1 cellular context compared by ENCODE assay signal in the genomic region with DNA sequence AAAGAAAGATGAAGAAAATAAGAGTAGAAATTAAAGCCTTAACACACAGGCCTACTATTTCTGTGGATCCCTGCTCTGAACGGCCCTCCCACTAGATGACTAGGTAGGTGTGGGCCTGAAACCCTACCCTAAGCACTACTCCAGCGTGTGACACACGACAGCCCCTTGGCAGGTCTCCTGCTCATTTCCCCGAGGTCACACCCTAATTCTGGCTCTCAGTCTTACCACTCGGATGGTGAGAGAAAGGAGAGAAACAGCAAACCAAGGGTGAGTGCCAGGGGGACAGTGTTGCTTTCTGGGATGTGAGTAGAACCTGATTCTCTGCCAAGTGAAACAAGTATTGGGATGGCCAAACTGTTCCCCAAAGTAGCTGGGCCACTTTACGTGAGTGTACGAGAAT.
TF ChIP-seq lines count a peak whose summit lies in the region.

No MANE protein-coding gene starts in this region.

TF ChIP-seq in K562, 482 proteins besides CTCF, POLR2A, EP300 and RAD21 (continued from another document):
- TF ChIP-seq, protein P1, sequence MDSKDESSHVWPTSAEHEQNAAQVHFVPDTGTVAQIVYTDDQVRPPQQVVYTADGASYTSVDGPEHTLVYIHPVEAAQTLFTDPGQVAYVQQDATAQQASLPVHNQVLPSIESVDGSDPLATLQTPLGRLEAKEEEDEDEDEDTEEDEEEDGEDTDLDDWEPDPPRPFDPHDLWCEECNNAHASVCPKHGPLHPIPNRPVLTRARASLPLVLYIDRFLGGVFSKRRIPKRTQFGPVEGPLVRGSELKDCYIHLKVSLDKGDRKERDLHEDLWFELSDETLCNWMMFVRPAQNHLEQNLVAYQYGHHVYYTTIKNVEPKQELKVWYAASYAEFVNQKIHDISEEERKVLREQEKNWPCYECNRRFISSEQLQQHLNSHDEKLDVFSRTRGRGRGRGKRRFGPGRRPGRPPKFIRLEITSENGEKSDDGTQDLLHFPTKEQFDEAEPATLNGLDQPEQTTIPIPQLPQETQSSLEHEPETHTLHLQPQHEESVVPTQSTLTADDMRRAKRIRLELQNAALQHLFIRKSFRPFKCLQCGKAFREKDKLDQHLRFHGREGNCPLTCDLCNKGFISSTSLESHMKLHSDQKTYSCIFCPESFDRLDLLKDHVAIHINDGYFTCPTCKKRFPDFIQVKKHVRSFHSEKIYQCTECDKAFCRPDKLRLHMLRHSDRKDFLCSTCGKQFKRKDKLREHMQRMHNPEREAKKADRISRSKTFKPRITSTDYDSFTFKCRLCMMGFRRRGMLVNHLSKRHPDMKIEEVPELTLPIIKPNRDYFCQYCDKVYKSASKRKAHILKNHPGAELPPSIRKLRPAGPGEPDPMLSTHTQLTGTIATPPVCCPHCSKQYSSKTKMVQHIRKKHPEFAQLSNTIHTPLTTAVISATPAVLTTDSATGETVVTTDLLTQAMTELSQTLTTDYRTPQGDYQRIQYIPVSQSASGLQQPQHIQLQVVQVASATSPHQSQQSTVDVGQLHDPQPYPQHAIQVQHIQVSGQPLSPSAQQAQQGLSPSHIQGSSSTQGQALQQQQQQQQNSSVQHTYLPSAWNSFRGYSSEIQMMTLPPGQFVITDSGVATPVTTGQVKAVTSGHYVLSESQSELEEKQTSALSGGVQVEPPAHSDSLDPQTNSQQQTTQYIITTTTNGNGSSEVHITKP (IDR thresholded peaks at IDR 0.05; ENCODE audit: partially characterized antibody) = no peak
- TF ChIP-seq STAT5A (IDR thresholded peaks at IDR 0.05; ENCODE audit: borderline replicate concordance, low read length) (no peak), FUS (optimal IDR thresholded peaks at IDR 0.05; ENCODE audit: low read depth, low read length) (no peak), HLTF (IDR thresholded peaks at IDR 0.05) (no peak), SREBF2 (CRISPR knock-in tag; IDR thresholded peaks at IDR 0.05) (no peak), MCM3 (IDR thresholded peaks at IDR 0.05) (no peak), KDM5B (IDR thresholded peaks at IDR 0.05; ENCODE audit: insufficient replicate concordance, low read depth, low read length) (no peak), PPARD (CRISPR knock-in tag; IDR thresholded peaks at IDR 0.05) (no peak), ZNF274 (IDR thresholded peaks at IDR 0.05; ENCODE audit: borderline replicate concordance, low read depth, low read length) (no peak), SETDB1 (IDR thresholded peaks at IDR 0.05; ENCODE audit: low read length) (no peak), FIP1L1 (IDR thresholded peaks at IDR 0.05; ENCODE audit: low read depth, low read length, poor library complexity, severe bottlenecking) (no peak), POLR2B (IDR thresholded peaks at IDR 0.05; ENCODE audit: low read depth, partially characterized antibody) (no peak), SMAD2 (IDR thresholded peaks at IDR 0.05; ENCODE audit: low read depth, low read length) (no peak), DIDO1 (tag; IDR thresholded peaks at IDR 0.05; ENCODE audit: low read depth) (no peak), KDM1A (IDR thresholded peaks at IDR 0.05) (no peak), SRSF7 (optimal IDR thresholded peaks at IDR 0.05; ENCODE audit: low read depth, low read length) (no peak), L3MBTL2 (IDR thresholded peaks at IDR 0.05) (peak; percentile 36; the same call in 1 of the 2 replicates), LARP7 (IDR thresholded peaks at IDR 0.05) (no peak), C11orf30 (IDR thresholded peaks at IDR 0.05; ENCODE audit: low read depth) (no peak)
- TF ChIP-seq, protein P2, sequence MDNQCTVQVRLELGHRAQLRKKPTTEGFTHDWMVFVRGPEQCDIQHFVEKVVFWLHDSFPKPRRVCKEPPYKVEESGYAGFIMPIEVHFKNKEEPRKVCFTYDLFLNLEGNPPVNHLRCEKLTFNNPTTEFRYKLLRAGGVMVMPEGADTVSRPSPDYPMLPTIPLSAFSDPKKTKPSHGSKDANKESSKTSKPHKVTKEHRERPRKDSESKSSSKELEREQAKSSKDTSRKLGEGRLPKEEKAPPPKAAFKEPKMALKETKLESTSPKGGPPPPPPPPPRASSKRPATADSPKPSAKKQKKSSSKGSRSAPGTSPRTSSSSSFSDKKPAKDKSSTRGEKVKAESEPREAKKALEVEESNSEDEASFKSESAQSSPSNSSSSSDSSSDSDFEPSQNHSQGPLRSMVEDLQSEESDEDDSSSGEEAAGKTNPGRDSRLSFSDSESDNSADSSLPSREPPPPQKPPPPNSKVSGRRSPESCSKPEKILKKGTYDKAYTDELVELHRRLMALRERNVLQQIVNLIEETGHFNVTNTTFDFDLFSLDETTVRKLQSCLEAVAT (IDR thresholded peaks at IDR 0.05) = no peak
- TF ChIP-seq, protein P3, sequence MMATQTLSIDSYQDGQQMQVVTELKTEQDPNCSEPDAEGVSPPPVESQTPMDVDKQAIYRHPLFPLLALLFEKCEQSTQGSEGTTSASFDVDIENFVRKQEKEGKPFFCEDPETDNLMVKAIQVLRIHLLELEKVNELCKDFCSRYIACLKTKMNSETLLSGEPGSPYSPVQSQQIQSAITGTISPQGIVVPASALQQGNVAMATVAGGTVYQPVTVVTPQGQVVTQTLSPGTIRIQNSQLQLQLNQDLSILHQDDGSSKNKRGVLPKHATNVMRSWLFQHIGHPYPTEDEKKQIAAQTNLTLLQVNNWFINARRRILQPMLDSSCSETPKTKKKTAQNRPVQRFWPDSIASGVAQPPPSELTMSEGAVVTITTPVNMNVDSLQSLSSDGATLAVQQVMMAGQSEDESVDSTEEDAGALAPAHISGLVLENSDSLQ (IDR thresholded peaks at IDR 0.05) = no peak
- TF ChIP-seq, protein P4, sequence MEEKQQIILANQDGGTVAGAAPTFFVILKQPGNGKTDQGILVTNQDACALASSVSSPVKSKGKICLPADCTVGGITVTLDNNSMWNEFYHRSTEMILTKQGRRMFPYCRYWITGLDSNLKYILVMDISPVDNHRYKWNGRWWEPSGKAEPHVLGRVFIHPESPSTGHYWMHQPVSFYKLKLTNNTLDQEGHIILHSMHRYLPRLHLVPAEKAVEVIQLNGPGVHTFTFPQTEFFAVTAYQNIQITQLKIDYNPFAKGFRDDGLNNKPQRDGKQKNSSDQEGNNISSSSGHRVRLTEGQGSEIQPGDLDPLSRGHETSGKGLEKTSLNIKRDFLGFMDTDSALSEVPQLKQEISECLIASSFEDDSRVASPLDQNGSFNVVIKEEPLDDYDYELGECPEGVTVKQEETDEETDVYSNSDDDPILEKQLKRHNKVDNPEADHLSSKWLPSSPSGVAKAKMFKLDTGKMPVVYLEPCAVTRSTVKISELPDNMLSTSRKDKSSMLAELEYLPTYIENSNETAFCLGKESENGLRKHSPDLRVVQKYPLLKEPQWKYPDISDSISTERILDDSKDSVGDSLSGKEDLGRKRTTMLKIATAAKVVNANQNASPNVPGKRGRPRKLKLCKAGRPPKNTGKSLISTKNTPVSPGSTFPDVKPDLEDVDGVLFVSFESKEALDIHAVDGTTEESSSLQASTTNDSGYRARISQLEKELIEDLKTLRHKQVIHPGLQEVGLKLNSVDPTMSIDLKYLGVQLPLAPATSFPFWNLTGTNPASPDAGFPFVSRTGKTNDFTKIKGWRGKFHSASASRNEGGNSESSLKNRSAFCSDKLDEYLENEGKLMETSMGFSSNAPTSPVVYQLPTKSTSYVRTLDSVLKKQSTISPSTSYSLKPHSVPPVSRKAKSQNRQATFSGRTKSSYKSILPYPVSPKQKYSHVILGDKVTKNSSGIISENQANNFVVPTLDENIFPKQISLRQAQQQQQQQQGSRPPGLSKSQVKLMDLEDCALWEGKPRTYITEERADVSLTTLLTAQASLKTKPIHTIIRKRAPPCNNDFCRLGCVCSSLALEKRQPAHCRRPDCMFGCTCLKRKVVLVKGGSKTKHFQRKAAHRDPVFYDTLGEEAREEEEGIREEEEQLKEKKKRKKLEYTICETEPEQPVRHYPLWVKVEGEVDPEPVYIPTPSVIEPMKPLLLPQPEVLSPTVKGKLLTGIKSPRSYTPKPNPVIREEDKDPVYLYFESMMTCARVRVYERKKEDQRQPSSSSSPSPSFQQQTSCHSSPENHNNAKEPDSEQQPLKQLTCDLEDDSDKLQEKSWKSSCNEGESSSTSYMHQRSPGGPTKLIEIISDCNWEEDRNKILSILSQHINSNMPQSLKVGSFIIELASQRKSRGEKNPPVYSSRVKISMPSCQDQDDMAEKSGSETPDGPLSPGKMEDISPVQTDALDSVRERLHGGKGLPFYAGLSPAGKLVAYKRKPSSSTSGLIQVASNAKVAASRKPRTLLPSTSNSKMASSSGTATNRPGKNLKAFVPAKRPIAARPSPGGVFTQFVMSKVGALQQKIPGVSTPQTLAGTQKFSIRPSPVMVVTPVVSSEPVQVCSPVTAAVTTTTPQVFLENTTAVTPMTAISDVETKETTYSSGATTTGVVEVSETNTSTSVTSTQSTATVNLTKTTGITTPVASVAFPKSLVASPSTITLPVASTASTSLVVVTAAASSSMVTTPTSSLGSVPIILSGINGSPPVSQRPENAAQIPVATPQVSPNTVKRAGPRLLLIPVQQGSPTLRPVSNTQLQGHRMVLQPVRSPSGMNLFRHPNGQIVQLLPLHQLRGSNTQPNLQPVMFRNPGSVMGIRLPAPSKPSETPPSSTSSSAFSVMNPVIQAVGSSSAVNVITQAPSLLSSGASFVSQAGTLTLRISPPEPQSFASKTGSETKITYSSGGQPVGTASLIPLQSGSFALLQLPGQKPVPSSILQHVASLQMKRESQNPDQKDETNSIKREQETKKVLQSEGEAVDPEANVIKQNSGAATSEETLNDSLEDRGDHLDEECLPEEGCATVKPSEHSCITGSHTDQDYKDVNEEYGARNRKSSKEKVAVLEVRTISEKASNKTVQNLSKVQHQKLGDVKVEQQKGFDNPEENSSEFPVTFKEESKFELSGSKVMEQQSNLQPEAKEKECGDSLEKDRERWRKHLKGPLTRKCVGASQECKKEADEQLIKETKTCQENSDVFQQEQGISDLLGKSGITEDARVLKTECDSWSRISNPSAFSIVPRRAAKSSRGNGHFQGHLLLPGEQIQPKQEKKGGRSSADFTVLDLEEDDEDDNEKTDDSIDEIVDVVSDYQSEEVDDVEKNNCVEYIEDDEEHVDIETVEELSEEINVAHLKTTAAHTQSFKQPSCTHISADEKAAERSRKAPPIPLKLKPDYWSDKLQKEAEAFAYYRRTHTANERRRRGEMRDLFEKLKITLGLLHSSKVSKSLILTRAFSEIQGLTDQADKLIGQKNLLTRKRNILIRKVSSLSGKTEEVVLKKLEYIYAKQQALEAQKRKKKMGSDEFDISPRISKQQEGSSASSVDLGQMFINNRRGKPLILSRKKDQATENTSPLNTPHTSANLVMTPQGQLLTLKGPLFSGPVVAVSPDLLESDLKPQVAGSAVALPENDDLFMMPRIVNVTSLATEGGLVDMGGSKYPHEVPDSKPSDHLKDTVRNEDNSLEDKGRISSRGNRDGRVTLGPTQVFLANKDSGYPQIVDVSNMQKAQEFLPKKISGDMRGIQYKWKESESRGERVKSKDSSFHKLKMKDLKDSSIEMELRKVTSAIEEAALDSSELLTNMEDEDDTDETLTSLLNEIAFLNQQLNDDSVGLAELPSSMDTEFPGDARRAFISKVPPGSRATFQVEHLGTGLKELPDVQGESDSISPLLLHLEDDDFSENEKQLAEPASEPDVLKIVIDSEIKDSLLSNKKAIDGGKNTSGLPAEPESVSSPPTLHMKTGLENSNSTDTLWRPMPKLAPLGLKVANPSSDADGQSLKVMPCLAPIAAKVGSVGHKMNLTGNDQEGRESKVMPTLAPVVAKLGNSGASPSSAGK (IDR thresholded peaks at IDR 0.05) = peak; percentile 49; the same call in 1 of the 2 replicates
- TF ChIP-seq, protein P5, sequence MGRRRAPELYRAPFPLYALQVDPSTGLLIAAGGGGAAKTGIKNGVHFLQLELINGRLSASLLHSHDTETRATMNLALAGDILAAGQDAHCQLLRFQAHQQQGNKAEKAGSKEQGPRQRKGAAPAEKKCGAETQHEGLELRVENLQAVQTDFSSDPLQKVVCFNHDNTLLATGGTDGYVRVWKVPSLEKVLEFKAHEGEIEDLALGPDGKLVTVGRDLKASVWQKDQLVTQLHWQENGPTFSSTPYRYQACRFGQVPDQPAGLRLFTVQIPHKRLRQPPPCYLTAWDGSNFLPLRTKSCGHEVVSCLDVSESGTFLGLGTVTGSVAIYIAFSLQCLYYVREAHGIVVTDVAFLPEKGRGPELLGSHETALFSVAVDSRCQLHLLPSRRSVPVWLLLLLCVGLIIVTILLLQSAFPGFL (CRISPR knock-in tag; IDR thresholded peaks at IDR 0.05) = 0 out of 2 replicates have a peak, but pooled peaks have one; percentile 52
